15 cellular contexts compared by ENCODE assay signal in genomic region chr6:112007805-112008204, GRCh38. TPM values are rescaled to one million over a fixed set of nuclear protein-coding genes. Genes with fewer than 3 reads are reported as not detected.
A peak's percentile ranks its signal among the peaks of the same experiment; 100 is the strongest.
DNase-seq lines count a peak whose midpoint lies in the region; ATAC-seq and TF ChIP-seq lines count a peak whose summit lies in the region.
"Had no signal": no experiment of that assay in that cellular context is flagged by ENCODE, and none has a peak within 500 bp of the region (broad histone marks: within the 10 kb centered on the region; RNA-seq: fewer than 3 reads in every experiment).

No MANE protein-coding gene starts in this region.

- H3K4me1 ChIP-seq in vagina: peaks cover 23% of the 10 kb centered on the region

- no peak overlapping the region for H3K4me3 ChIP-seq in vagina
- H3K4me3 ChIP-seq: heart right ventricle had no signal

- H3K9me3 ChIP-seq in vagina: no peaks in the 10 kb centered on the region
- H3K9me3 ChIP-seq: heart right ventricle had no signal

- no peak overlapping the region for H3K4me3 Mint-ChIP-seq in activated T-helper 2 cell treated with anti-CD3 and anti-CD28 coated beads, Interferon-gamma antibody, Interleukin-2, Interleukin-4, amounts not matched to agents 10 μg/mL and 5 μg/mL and 100 μg/mL, durations not matched to agents 14 hours and 24 hours and 36 hours (ENCODE audit: low read depth)

- ATAC-seq in Right ventricle myocardium superior (ENCODE audit: poor library complexity): peak; percentile 38
- no peak for ATAC-seq in Right ventricle myocardium inferior

- H3K27me3 ChIP-seq in vagina: no peaks in the 10 kb centered on the region
- H3K27me3 ChIP-seq: heart right ventricle had no signal

- peaks cover 31% of the 10 kb centered on the region for H3K4me1 Mint-ChIP-seq in activated T-helper 2 cell treated with anti-CD3 and anti-CD28 coated beads, Interferon-gamma antibody, Interleukin-2, Interleukin-4, amounts not matched to agents 10 μg/mL and 5 μg/mL and 100 μg/mL, durations not matched to agents 14 hours and 24 hours and 36 hours (ENCODE audit: low read depth)

- no peaks in the 10 kb centered on the region for H3K9me3 Mint-ChIP-seq in activated T-helper 2 cell treated with anti-CD3 and anti-CD28 coated beads, Interferon-gamma antibody, Interleukin-2, Interleukin-4, amounts not matched to agents 10 μg/mL and 5 μg/mL and 100 μg/mL, durations not matched to agents 14 hours and 24 hours and 36 hours

- H3K27me3 Mint-ChIP-seq in activated T-helper 2 cell treated with anti-CD3 and anti-CD28 coated beads, Interferon-gamma antibody, Interleukin-2, Interleukin-4, amounts not matched to agents 10 μg/mL and 5 μg/mL and 100 μg/mL, durations not matched to agents 14 hours and 24 hours and 36 hours (ENCODE audit: low read depth): no peaks in the 10 kb centered on the region

- H3K36me3 ChIP-seq in vagina: no peaks in the 10 kb centered on the region
- H3K36me3 ChIP-seq: heart right ventricle had no signal

- intact Hi-C loops in Right ventricle myocardium superior (cut with DNase I): no loop called here
- intact Hi-C loops in Right ventricle myocardium inferior (cut with DNase I): no loop called here
- intact Hi-C loops in activated T-helper 2 cell treated with anti-CD3 and anti-CD28 coated beads, Interferon-gamma antibody, Interleukin-2, Interleukin-4, amounts not matched to agents 10 μg/mL and 5 μg/mL and 100 μg/mL, durations not matched to agents 14 hours and 24 hours and 36 hours (cut with micrococcal nuclease): no loop called here
- intact Hi-C loops in vagina (cut with DNase I): no loop called here

- H3K27ac ChIP-seq in vagina: peak overlapping the region; percentile 45

- peak overlapping the region; percentile 4 for H3K27ac Mint-ChIP-seq in activated T-helper 2 cell treated with anti-CD3 and anti-CD28 coated beads, Interferon-gamma antibody, Interleukin-2, Interleukin-4, amounts not matched to agents 10 μg/mL and 5 μg/mL and 100 μg/mL, durations not matched to agents 14 hours and 24 hours and 36 hours

- DNase-seq in Right ventricle myocardium superior (no peak), Right ventricle myocardium inferior (ENCODE audit: missing footprints) (no peak), lung microvascular endothelial cell (ENCODE audit: low read depth in 2 of 2) (peak; percentile 67 to 84), vagina (ENCODE audit: extremely low spot score in 2 of 2) (no peak), inferior parietal cortex (ENCODE audit: extremely low spot score) (no peak)
- DNase-seq in activated T-helper 2 cell treated with anti-CD3 and anti-CD28 coated beads, Interferon-gamma antibody, Interleukin-2, Interleukin-4, amounts not matched to agents 10 μg/mL and 5 μg/mL and 100 μg/mL, durations not matched to agents 14 hours and 24 hours and 36 hours (ENCODE audit: low spot score): no peak
- DNase-seq in activated CD8-positive, alpha-beta memory T cell treated with anti-CD3 and anti-CD28 coated beads, Interleukin-2, amount 50 U/mL, for 48 hours: no peak
- no peak for DNase-seq in activated CD4-positive, alpha-beta T cell treated with anti-CD3 and anti-CD28 coated beads, Interleukin-2, amount 50 U/mL, for 4 hours
- DNase-seq: ACHN; activated naive CD4-positive, alpha-beta T cell; heart right ventricle; NCI-H2029 treated with DMSO at 0.1 percent for 48 hours; small intestine had no signal

- no peak for TF ChIP-seq POLR2A in vagina (IDR thresholded peaks at IDR 0.05)

- H3K36me3 Mint-ChIP-seq in activated T-helper 2 cell treated with anti-CD3 and anti-CD28 coated beads, Interferon-gamma antibody, Interleukin-2, Interleukin-4, amounts not matched to agents 10 μg/mL and 5 μg/mL and 100 μg/mL, durations not matched to agents 14 hours and 24 hours and 36 hours (ENCODE audit: low read depth): no peaks in the 10 kb centered on the region

- no peak for TF ChIP-seq CTCF in vagina (IDR thresholded peaks at IDR 0.05)

RNA-seq across cellular contexts. Expression of gene CCN6, which starts 46.1 kb away (rescaled TPM):
- total RNA-seq in Right ventricle myocardium superior (not detected), Right ventricle myocardium inferior (not detected), lung microvascular endothelial cell (not detected in 2 replicates), vagina (not detected)
- total RNA-seq in activated T-helper 2 cell treated with anti-CD3 and anti-CD28 coated beads, Interferon-gamma antibody, Interleukin-2, Interleukin-4, amounts not matched to agents 10 μg/mL and 5 μg/mL and 100 μg/mL, durations not matched to agents 14 hours and 24 hours and 36 hours: 0.34 TPM in 1 of 2 replicates, not detected in the other
- total RNA-seq: dermis microvascular lymphatic vessel endothelial cell, heart right ventricle, mononuclear cell had no signal

Comparison
In these comparisons a context has a peak if more than half of its experiments do, and no peak if none do; other contexts are left out.
1. DNase-seq: peak in lung microvascular endothelial cell (2 of 2); none in Right ventricle myocardium superior (single experiment), Right ventricle myocardium inferior (single experiment), activated T-helper 2 cell treated with anti-CD3 and anti-CD28 coated beads, Interferon-gamma antibody, Interleukin-2, Interleukin-4, amounts not matched to agents 10 μg/mL and 5 μg/mL and 100 μg/mL, durations not matched to agents 14 hours and 24 hours and 36 hours (single experiment), vagina (0 of 2), activated CD8-positive, alpha-beta memory T cell treated with anti-CD3 and anti-CD28 coated beads, Interleukin-2, amount 50 U/mL, for 48 hours (single experiment), activated CD4-positive, alpha-beta T cell treated with anti-CD3 and anti-CD28 coated beads, Interleukin-2, amount 50 U/mL, for 4 hours (0 of 2) and inferior parietal cortex (single experiment).